ENCODE assay signal across 1 cellular context in genomic region chr10:119872860-119873671, GRCh38.
TF ChIP-seq lines count a peak whose summit lies in the region.

No MANE protein-coding gene starts in this region.

TF ChIP-seq in GM12878, 131 proteins besides CTCF, POLR2A, EP300 and RAD21 (continued from another document):
- TF ChIP-seq ZBTB11 (CRISPR knock-in tag; IDR thresholded peaks at IDR 0.05) (no peak), ZBED1 (IDR thresholded peaks at IDR 0.05; ENCODE audit: borderline replicate concordance) (no peak), TCF12 (IDR thresholded peaks at IDR 0.05; ENCODE audit: low read depth, low read length) (peak; percentile 54; the same call in 1 of the 2 replicates), RFX5 (IDR thresholded peaks at IDR 0.05; ENCODE audit: low read depth, low read length) (no peak), POLR2AphosphoS2 (IDR thresholded peaks at IDR 0.05; ENCODE audit: low read depth, low read length) (0 out of 2 replicates have a peak, but pooled peaks have one; percentile 36), DPF2 (IDR thresholded peaks at IDR 0.05) (peak; percentile 58; the same call in 1 of the 2 replicates), CEBPZ (IDR thresholded peaks at IDR 0.05; ENCODE audit: low read depth, low read length) (no peak), IRF5 (IDR thresholded peaks at IDR 0.05; ENCODE audit: borderline replicate concordance) (no peak), SKIL (IDR thresholded peaks at IDR 0.05; ENCODE audit: low read depth, poor library complexity, severe bottlenecking) (peak; percentile 25), MEF2A (IDR thresholded peaks at IDR 0.05; ENCODE audit: insufficient read depth, low read depth, low read length) (0 out of 2 replicates have a peak, but pooled peaks have one; percentile 23), TAF1 (IDR thresholded peaks at IDR 0.05; ENCODE audit: borderline replicate concordance, low read depth, low read length) (peak; percentile 86), ZNF24 (IDR thresholded peaks at IDR 0.05) (peak; percentile 55; the same call in 1 of the 2 replicates), IKZF2 (IDR thresholded peaks at IDR 0.05) (0 out of 4 replicates have a peak, but pooled peaks of 1 of the 2 experiments have one; percentile 13), PML (IDR thresholded peaks at IDR 0.05; ENCODE audit: low read length) (peak; percentile 81), NR2C1 (IDR thresholded peaks at IDR 0.05) (peak; percentile 85), SMAD5 (IDR thresholded peaks at IDR 0.05; ENCODE audit: low read depth) (peak; percentile 60; the same call in 1 of the 2 replicates), NFIC (IDR thresholded peaks at IDR 0.05; ENCODE audit: low read depth, low read length) (no peak), RCOR1 (conservative IDR thresholded peaks at IDR 0.05; ENCODE audit: low read depth, low read length) (no peak), CBX5 (IDR thresholded peaks at IDR 0.05; ENCODE audit: low read depth) (peak; percentile 63; the same call in 1 of the 2 replicates), STAT3 (IDR thresholded peaks at IDR 0.05; ENCODE audit: low read depth, low read length) (no peak), RB1 (IDR thresholded peaks at IDR 0.05; ENCODE audit: borderline replicate concordance) (no peak; the same call in 1 of the 2 replicates), ASH2L (IDR thresholded peaks at IDR 0.05; ENCODE audit: borderline replicate concordance, low read depth) (0 out of 2 replicates have a peak, but pooled peaks have one; percentile 58), EED (IDR thresholded peaks at IDR 0.05; ENCODE audit: low read depth) (peak; percentile 11; the same call in 1 of the 2 replicates), TCF7 (IDR thresholded peaks at IDR 0.05; ENCODE audit: borderline replicate concordance) (no peak)
